In genomic region chr7:20395494-20395893, GRCh38 we compare ENCODE assay signal across 12 cellular contexts.
DNase-seq lines count a peak whose midpoint lies in the region; ATAC-seq and TF ChIP-seq lines count a peak whose summit lies in the region.
"Had no signal": no experiment of that assay in that cellular context is flagged by ENCODE, and none has a peak within 500 bp of the region (broad histone marks: within the 10 kb centered on the region; RNA-seq: fewer than 3 reads in every experiment).

No MANE protein-coding gene starts in this region.

- peaks cover 3% of the 10 kb centered on the region for H3K27me3 Mint-ChIP-seq in neural progenitor cell (ENCODE audit: insufficient read depth, low read depth)
- H3K27me3 Mint-ChIP-seq in stimulated activated naive CD8-positive, alpha-beta T cell treated with anti-CD3 and anti-CD28 coated beads, Interleukin-15, amount 100 ng/mL, for 72 hours = no peaks in the 10 kb centered on the region
- H3K27me3 Mint-ChIP-seq: activated T-cell treated with anti-CD3 and anti-CD28 coated beads, Interleukin-2, amount 50 U/mL, for 24 hours had no signal

- no peak overlapping the region for H3K4me3 ChIP-seq in neural progenitor cell
- H3K4me3 ChIP-seq: ovary had no signal

- no peak overlapping the region for H3K27ac Mint-ChIP-seq in neural progenitor cell
- no peak overlapping the region for H3K27ac Mint-ChIP-seq in stimulated activated naive CD8-positive, alpha-beta T cell treated with anti-CD3 and anti-CD28 coated beads, Interleukin-15, amount 100 ng/mL, for 72 hours
- H3K27ac Mint-ChIP-seq: activated T-cell treated with anti-CD3 and anti-CD28 coated beads, Interleukin-2, amount 50 U/mL, for 24 hours had no signal

- H3K27me3 ChIP-seq in neural progenitor cell = no peaks in the 10 kb centered on the region
- H3K27me3 ChIP-seq: ovary had no signal

- H3K9ac ChIP-seq in neural progenitor cell = no peak overlapping the region

- H3F3A ChIP-seq in neural progenitor cell (ENCODE audit: low read depth) = no peaks in the 10 kb centered on the region

- no peaks in the 10 kb centered on the region for H3K9me3 Mint-ChIP-seq in neural progenitor cell
- H3K9me3 Mint-ChIP-seq in stimulated activated naive CD8-positive, alpha-beta T cell treated with anti-CD3 and anti-CD28 coated beads, Interleukin-15, amount 100 ng/mL, for 72 hours = no peaks in the 10 kb centered on the region
- H3K9me3 Mint-ChIP-seq: activated T-cell treated with anti-CD3 and anti-CD28 coated beads, Interleukin-2, amount 50 U/mL, for 24 hours had no signal

- ATAC-seq in GM18511 (IDR thresholded peaks at IDR 0.05; ENCODE audit: unreplicated experiment) (peak; percentile 60), GM21390 (IDR thresholded peaks at IDR 0.05; ENCODE audit: unreplicated experiment) (peak; percentile 72), HG02885 (IDR thresholded peaks at IDR 0.05; ENCODE audit: poor library complexity, unreplicated experiment) (peak; percentile 73), HG03521 (IDR thresholded peaks at IDR 0.05; ENCODE audit: unreplicated experiment) (peak; percentile 91)
- no peak for ATAC-seq in stimulated activated naive CD8-positive, alpha-beta T cell treated with anti-CD3 and anti-CD28 coated beads, Interleukin-15, amount 100 ng/mL, for 72 hours

- H3K4me1 Mint-ChIP-seq in neural progenitor cell = no peaks in the 10 kb centered on the region
- H3K4me1 Mint-ChIP-seq in stimulated activated naive CD8-positive, alpha-beta T cell treated with anti-CD3 and anti-CD28 coated beads, Interleukin-15, amount 100 ng/mL, for 72 hours = no peaks in the 10 kb centered on the region

- no peak overlapping the region for H2AFZ ChIP-seq in neural progenitor cell (replicated peaks)

- H3K4me3 Mint-ChIP-seq in neural progenitor cell = no peak overlapping the region
- H3K4me3 Mint-ChIP-seq in stimulated activated naive CD8-positive, alpha-beta T cell treated with anti-CD3 and anti-CD28 coated beads, Interleukin-15, amount 100 ng/mL, for 72 hours = no peak overlapping the region
- H3K4me3 Mint-ChIP-seq: activated T-cell treated with anti-CD3 and anti-CD28 coated beads, Interleukin-2, amount 50 U/mL, for 24 hours had no signal

- H3K79me2 ChIP-seq in neural progenitor cell (ENCODE audit: low read depth) = no peaks in the 10 kb centered on the region

- no peaks in the 10 kb centered on the region for H3K36me3 ChIP-seq in neural progenitor cell
- H3K36me3 ChIP-seq: ovary had no signal

- H3K9me3 ChIP-seq in neural progenitor cell (ENCODE audit: low read depth) = no peaks in the 10 kb centered on the region
- H3K9me3 ChIP-seq: ovary had no signal

- H3K36me3 Mint-ChIP-seq in neural progenitor cell = peaks cover 48% of the 10 kb centered on the region

- DNase-seq in neural progenitor cell (ENCODE audit: low spot score) (no peak), DMS79 treated with DMSO at 0.1 percent for 48 hours (lab: John Stamatoyannopoulos, UW) (no peak), C1 segment of cervical spinal cord (lab: John Stamatoyannopoulos, UW) (no peak)
- no peak for DNase-seq in stimulated activated naive CD8-positive, alpha-beta T cell treated with anti-CD3 and anti-CD28 coated beads, Interleukin-15, amount 100 ng/mL, for 72 hours
- DNase-seq: activated CD4-positive, CD25-positive, alpha-beta regulatory T cell treated with anti-CD3 and anti-CD28 coated beads, Interleukin-2, amount 50 U/mL, for 72 hours; activated T-cell treated with anti-CD3 and anti-CD28 coated beads, Interleukin-2, amount 50 U/mL, for 24 hours; mesendoderm; ovary had no signal

- no peak overlapping the region for H3K4me2 ChIP-seq in neural progenitor cell

- no peak overlapping the region for H3K27ac ChIP-seq in neural progenitor cell
- H3K27ac ChIP-seq: ovary had no signal

- TF ChIP-seq CTCF in neural progenitor cell (IDR thresholded peaks at IDR 0.05) = no peak

- peaks cover 2% of the 10 kb centered on the region for H3K4me1 ChIP-seq in neural progenitor cell

- H4K20me1 ChIP-seq in neural progenitor cell (ENCODE audit: low read depth) = no peaks in the 10 kb centered on the region
